ENCODE assay signal across 8 cellular contexts in the genomic region with DNA sequence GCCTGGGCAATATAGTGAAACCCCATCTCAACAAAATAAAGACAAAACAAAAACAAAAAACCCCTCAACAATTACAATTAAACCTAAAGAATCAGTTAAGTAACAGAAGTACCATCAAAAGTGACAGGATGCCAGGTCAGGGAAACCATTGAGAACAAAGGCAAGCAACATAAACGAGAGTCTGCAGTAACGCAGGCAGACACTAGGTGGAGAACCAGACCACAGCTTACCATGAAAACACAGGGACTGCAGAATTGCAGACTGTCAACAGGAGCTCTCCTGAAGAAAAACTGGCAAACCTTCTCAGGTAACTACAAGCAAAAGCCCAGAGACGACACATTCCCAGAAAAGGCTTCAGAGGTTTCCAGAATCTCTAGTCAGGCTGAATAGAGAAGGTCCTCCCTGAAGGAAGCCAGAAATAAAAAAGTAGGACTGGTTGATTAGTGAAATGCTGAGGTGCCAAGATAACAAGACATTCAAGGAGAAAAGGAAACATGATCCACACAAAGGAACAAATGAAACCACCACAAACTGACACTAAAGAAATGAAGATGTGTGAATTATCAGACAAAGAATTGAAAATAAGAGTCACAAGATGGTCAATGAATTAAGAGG. TPM values are rescaled to one million over a fixed set of nuclear protein-coding genes. Genes with fewer than 3 reads are reported as not detected.
A peak's percentile ranks its signal among the peaks of the same experiment; 100 is the strongest.
DNase-seq lines count a peak whose midpoint lies in the region; ATAC-seq, FAIRE-seq and TF ChIP-seq lines count a peak whose summit lies in the region.

No MANE protein-coding gene starts in this region.

- no peaks in the 10 kb centered on the region for H3K4me1 Mint-ChIP-seq in Caco-2 (ENCODE audit: low read depth, unreplicated experiment)
- H3K4me1 Mint-ChIP-seq in IgD-negative memory B cell = peaks cover 13 to 24% (median 19%) of the 10 kb centered on the region in 3 donors

- FAIRE-seq in endothelial cell of umbilical vein (lab: Jason Lieb, UNC) = peak; percentile 63

- H3K9me3 ChIP-seq in Caco-2 (peaks cover 55% of the 10 kb centered on the region), OCI-LY1 (ENCODE audit: low read length) (no peaks in the 10 kb centered on the region; the same call in 1 of the 2 replicates), endothelial cell of umbilical vein (replicated peaks; ENCODE audit: control insufficient read depth, insufficient read depth, low read length) (no peaks in the 10 kb centered on the region)

- ATAC-seq in GM19463 (IDR thresholded peaks at IDR 0.05; ENCODE audit: unreplicated experiment) = no peak

- H3K4me1 ChIP-seq in Caco-2 = no peaks in the 10 kb centered on the region
- H3K4me1 ChIP-seq in OCI-LY1 (ENCODE audit: insufficient read depth, low read length, severe bottlenecking) = no peaks in the 10 kb centered on the region
- H3K4me1 ChIP-seq in endothelial cell of umbilical vein (ENCODE audit: control insufficient read depth, extremely low read depth, insufficient read depth, low read length) = peaks cover 2% of the 10 kb centered on the region

- BruUV-seq in Caco-2 (replicated peaks; lab: Mats Ljungman, UMichigan) (no TSS peak), endothelial cell of umbilical vein (replicated peaks; lab: Mats Ljungman, UMichigan) (no TSS peak)

- DNase-seq in Caco-2 (peak; percentile 68 to 69), endothelial cell of umbilical vein (ENCODE audit: low read depth, low spot score) (peak; percentile 82), myocyte (ENCODE audit: low read depth) (peak; percentile 70)
- DNase-seq in activated CD8-positive, alpha-beta memory T cell treated with anti-CD3 and anti-CD28 coated beads, Interleukin-2, amount 50 U/mL, for 48 hours = peak; percentile 58
- DNase-seq in stimulated activated CD8-positive, alpha-beta memory T cell treated with anti-CD3 and anti-CD28 coated beads, Interleukin-7, amount 100 ng/mL, for 4 hours (ENCODE audit: low read depth in 2 of 2) = peak; percentile 44 to 66

- H3K9ac ChIP-seq in OCI-LY1 (ENCODE audit: low read length) (no peak overlapping the region), endothelial cell of umbilical vein (replicated peaks; ENCODE audit: extremely low read depth, insufficient read depth, low read length) (no peak overlapping the region)

- H4K20me1 ChIP-seq in OCI-LY1 (ENCODE audit: insufficient read depth, low read length) (no peaks in the 10 kb centered on the region), endothelial cell of umbilical vein (replicated peaks; ENCODE audit: control insufficient read depth, extremely low read depth, insufficient read depth, low read length) (no peaks in the 10 kb centered on the region)

- H3F3A ChIP-seq in OCI-LY1 (ENCODE audit: insufficient read depth, low read length) = no peaks in the 10 kb centered on the region

- H3K9me1 ChIP-seq in endothelial cell of umbilical vein (replicated peaks; ENCODE audit: control insufficient read depth, extremely low read depth, insufficient read depth, low read length) = no peaks in the 10 kb centered on the region

- no peaks in the 10 kb centered on the region for H3K9me2 ChIP-seq in OCI-LY1 (ENCODE audit: low read depth, low read length)

- no peak overlapping the region for H3K4me3 ChIP-seq in Caco-2 (ENCODE audit: low read depth, low read length)
- no peak overlapping the region for H3K4me3 ChIP-seq in OCI-LY1 (ENCODE audit: low read depth, low read length, poor library complexity, severe bottlenecking)
- no peak overlapping the region for H3K4me3 ChIP-seq in endothelial cell of umbilical vein (replicated peaks in 1 of 3; ENCODE audit: insufficient read depth in 1 of 3, low read depth in 1 of 3, low read length in 3 of 3)

- H3K9me3 Mint-ChIP-seq in Caco-2 (ENCODE audit: unreplicated experiment) (peaks cover 27% of the 10 kb centered on the region), IgD-negative memory B cell (peaks cover 9 to 15% (median 15%) of the 10 kb centered on the region in 3 donors)

- no peak overlapping the region for H3K27ac ChIP-seq in OCI-LY1 (ENCODE audit: low read depth, low read length, poor library complexity, severe bottlenecking)
- H3K27ac ChIP-seq in endothelial cell of umbilical vein (ENCODE audit: insufficient read depth, low read depth, low read length) = no peak overlapping the region

- H3K79me2 ChIP-seq in OCI-LY1 (ENCODE audit: insufficient read depth, low read length) = no peaks in the 10 kb centered on the region
- H3K79me2 ChIP-seq in endothelial cell of umbilical vein (ENCODE audit: control insufficient read depth, insufficient read depth, low read length) = no peaks in the 10 kb centered on the region

- intact Hi-C loops in Caco-2 (cut with micrococcal nuclease; ENCODE audit: unreplicated experiment) (loop anchor here (5.0 to 10.0 kb wide), 3 partner anchors 319 to 827 kb away; no protein-coding TSS in a partner anchor), endothelial cell of umbilical vein (cut with micrococcal nuclease) (loop anchor here (1.0 to 10.0 kb wide), 10 partner anchors 57 to 839 kb away; partner anchors contain the start of genes ZNF525, ZNF528, ZNF677 and ZNF761)

- H3K36me3 ChIP-seq in Caco-2 (ENCODE audit: control insufficient read depth, insufficient read depth, low read length) (no peaks in the 10 kb centered on the region; the same call in 1 of the 2 replicates), OCI-LY1 (ENCODE audit: insufficient read depth, low read length) (no peaks in the 10 kb centered on the region), endothelial cell of umbilical vein (ENCODE audit: control insufficient read depth in 2 of 2, extremely low read depth in 1 of 2, insufficient read depth in 2 of 2, low read length in 2 of 2) (no peaks in the 10 kb centered on the region)

- TF ChIP-seq CTCF in Caco-2 (IDR thresholded peaks at IDR 0.05; ENCODE audit: insufficient read depth in 1 of 2, low read depth in 1 of 2, low read length in 1 of 2, severe bottlenecking in 1 of 2, unreplicated experiment in 1 of 2) = peak; percentile 78 to 84
- TF ChIP-seq CTCF in OCI-LY1 (IDR thresholded peaks at IDR 0.05; ENCODE audit: low read length) = peak; percentile 90
- TF ChIP-seq CTCF in endothelial cell of umbilical vein (IDR thresholded peaks at IDR 0.05; ENCODE audit: extremely low read depth in 1 of 2, insufficient read depth in 1 of 2, low read depth in 1 of 2, low read length in 2 of 2) = peak; percentile 83

- no peak overlapping the region for H2AFZ ChIP-seq in OCI-LY1 (ENCODE audit: low read length)
- H2AFZ ChIP-seq in endothelial cell of umbilical vein (ENCODE audit: low read depth, low read length) = no peak overlapping the region

- no peak overlapping the region for H3K4me2 ChIP-seq in OCI-LY1 (ENCODE audit: low read length)
- no peak overlapping the region for H3K4me2 ChIP-seq in endothelial cell of umbilical vein (ENCODE audit: insufficient read depth, low read length)

- dilution Hi-C loops in endothelial cell of umbilical vein (cut with MboI; ENCODE audit: extremely low pct_ligation_motif_present, low sequenced_read_pairs) = no loop called here

- H3K27me3 Mint-ChIP-seq in Caco-2 (ENCODE audit: insufficient read depth, unreplicated experiment) (no peaks in the 10 kb centered on the region), IgD-negative memory B cell (no peaks in the 10 kb centered on the region)

- H3K27me3 ChIP-seq in Caco-2 (replicated peaks; ENCODE audit: control insufficient read depth, insufficient read depth, low read length) (no peaks in the 10 kb centered on the region), OCI-LY1 (ENCODE audit: insufficient read depth, low read length) (no peaks in the 10 kb centered on the region), endothelial cell of umbilical vein (ENCODE audit: control insufficient read depth in 2 of 2, insufficient read depth in 2 of 2, low read length in 2 of 2) (no peaks in the 10 kb centered on the region)

- H3K27ac Mint-ChIP-seq in Caco-2 (ENCODE audit: unreplicated experiment) = no peak overlapping the region
- H3K27ac Mint-ChIP-seq in IgD-negative memory B cell = peak overlapping the region; percentile 44 to 87 (median 68)

- CTCF ChIA-PET in Caco-2 (lab: Charles Lee) = interaction anchor here (0.6 to 1.5 kb wide), 4 partner anchors 325 to 848 kb away, joined by 3 to 6 read pairs (median 4); no protein-coding TSS in a partner anchor
- CTCF ChIA-PET in endothelial cell of umbilical vein (lab: Charles Lee) = interaction anchor here (0.6 to 1.8 kb wide), 27 partner anchors 33 to 1071 kb away, joined by 3 to 37 read pairs (median 4); partner anchors contain the start of genes ZNF347, ZNF677, ZNF761 and ZNF765

- TF ChIP-seq POLR2A in endothelial cell of umbilical vein (IDR thresholded peaks at IDR 0.05; ENCODE audit: low read depth, low read length) = no peak

- H3K36me3 Mint-ChIP-seq in Caco-2 (ENCODE audit: insufficient read depth, unreplicated experiment) = peaks cover 12% of the 10 kb centered on the region
- peaks cover 12% of the 10 kb centered on the region for H3K36me3 Mint-ChIP-seq in IgD-negative memory B cell

- H3K4me3 Mint-ChIP-seq in Caco-2 (ENCODE audit: unreplicated experiment) = no peak overlapping the region
- H3K4me3 Mint-ChIP-seq in IgD-negative memory B cell = peak overlapping the region in 3 of 4 donors; percentile 65 to 72 (median 67)

- POLR2A ChIA-PET in Caco-2 (lab: Charles Lee) = no interaction called here
- POLR2A ChIA-PET in endothelial cell of umbilical vein (lab: Charles Lee) = no interaction called here

RNA-seq across cellular contexts. Expression of gene ZNF665, which starts 2.2 kb away (rescaled TPM):
- 0.39 and 0.73 TPM in 2 replicates for total RNA-seq in Caco-2 (2022)
- 8.2 TPM for polyA plus RNA-seq in IgD-negative memory B cell
- 1.8 and 2.1 TPM in 2 replicates for total RNA-seq in endothelial cell of umbilical vein
- polyA plus RNA-seq in endothelial cell of umbilical vein = 1.3 and 2.7 TPM in 2 replicates
- 2.4 and 3.1 TPM in 2 replicates for polyA plus RNA-seq in endothelial cell of umbilical vein (2011; cell fraction: cytosol; rRNA removed)
- polyA plus RNA-seq in endothelial cell of umbilical vein (2011; cell fraction: nucleus; rRNA removed) = 2.0 and 3.8 TPM in 2 replicates
- polyA plus RNA-seq in endothelial cell of umbilical vein (2012) = 1.6 and 2.2 TPM in 2 replicates
- 0.78 and 2.6 TPM in 2 replicates for polyA minus RNA-seq in endothelial cell of umbilical vein
- polyA minus RNA-seq in endothelial cell of umbilical vein (2011; cell fraction: cytosol; rRNA and poly(A)+ RNA removed) = not detected
- 1.4 and 3.9 TPM in 2 replicates for polyA minus RNA-seq in endothelial cell of umbilical vein (2011; cell fraction: nucleus; rRNA and poly(A)+ RNA removed)
- not detected in 2 replicates for total RNA-seq in myocyte
- polyA plus RNA-seq in myocyte (2012) = not detected

RNA-seq across cellular contexts. Expression of gene ZNF347, which starts 36.5 kb away (rescaled TPM):
- total RNA-seq in Caco-2 (2022) (1.3 and 2.2 TPM in 2 replicates), endothelial cell of umbilical vein (6.3 and 6.6 TPM in 2 replicates), myocyte (2.5 and 5.4 TPM in 2 replicates)
- polyA plus RNA-seq in IgD-negative memory B cell (8.6 TPM), endothelial cell of umbilical vein (0.94 and 1.5 TPM in 2 replicates)
- 1.9 and 2.1 TPM in 2 replicates for polyA plus RNA-seq in endothelial cell of umbilical vein (2011; cell fraction: cytosol; rRNA removed)
- polyA plus RNA-seq in endothelial cell of umbilical vein (2011; cell fraction: nucleus; rRNA removed) = 3.3 and 4.3 TPM in 2 replicates
- polyA plus RNA-seq in endothelial cell of umbilical vein (2012) = 1.9 and 2.5 TPM in 2 replicates
- polyA minus RNA-seq in endothelial cell of umbilical vein = 4.8 and 5.5 TPM in 2 replicates
- polyA minus RNA-seq in endothelial cell of umbilical vein (2011; cell fraction: cytosol; rRNA and poly(A)+ RNA removed) = not detected
- 4.0 and 8.1 TPM in 2 replicates for polyA minus RNA-seq in endothelial cell of umbilical vein (2011; cell fraction: nucleus; rRNA and poly(A)+ RNA removed)
- 2.2 TPM for polyA plus RNA-seq in myocyte (2012)

RNA-seq across cellular contexts. Expression of gene ZNF677, which starts 59.3 kb away (rescaled TPM):
- total RNA-seq in Caco-2 (2022) = not detected in 2 replicates
- 8.7 TPM for polyA plus RNA-seq in IgD-negative memory B cell
- 15.8 and 21.0 TPM in 2 replicates for total RNA-seq in endothelial cell of umbilical vein
- polyA plus RNA-seq in endothelial cell of umbilical vein = 10.0 and 13.4 TPM in 2 replicates
- polyA plus RNA-seq in endothelial cell of umbilical vein (2011; cell fraction: cytosol; rRNA removed) = 11.5 and 14.3 TPM in 2 replicates
- 14.6 and 19.2 TPM in 2 replicates for polyA plus RNA-seq in endothelial cell of umbilical vein (2011; cell fraction: nucleus; rRNA removed)
- polyA plus RNA-seq in endothelial cell of umbilical vein (2012) = 12.4 and 12.8 TPM in 2 replicates
- 15.2 and 20.4 TPM in 2 replicates for polyA minus RNA-seq in endothelial cell of umbilical vein
- polyA minus RNA-seq in endothelial cell of umbilical vein (2011; cell fraction: cytosol; rRNA and poly(A)+ RNA removed) = not detected
- polyA minus RNA-seq in endothelial cell of umbilical vein (2011; cell fraction: nucleus; rRNA and poly(A)+ RNA removed) = 15.1 and 17.1 TPM in 2 replicates
- total RNA-seq in myocyte = 5.8 and 10.6 TPM in 2 replicates
- polyA plus RNA-seq in myocyte (2012) = 8.2 TPM
